Comparison of ENCODE assay signal across 21 cellular contexts in the genomic region with DNA sequence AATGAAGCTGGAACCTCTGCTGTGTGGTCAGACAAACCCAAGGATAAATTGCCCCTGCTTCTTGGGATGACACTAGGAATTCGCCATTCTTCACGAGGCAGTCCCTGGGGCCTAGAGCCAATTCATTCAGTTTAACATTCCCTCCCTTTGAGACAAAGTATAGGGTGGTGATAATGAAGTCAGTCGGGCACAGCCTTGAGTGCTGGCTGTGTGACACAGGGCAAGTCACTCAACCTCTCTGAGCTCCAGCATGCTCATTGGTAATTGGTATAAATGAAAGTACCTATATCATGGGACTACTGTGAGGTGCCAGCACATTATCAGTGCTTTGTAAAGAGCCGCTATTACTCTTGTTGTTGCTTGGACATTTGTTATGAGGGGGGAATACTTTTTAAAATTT.
A peak's percentile ranks its signal among the peaks of the same experiment; 100 is the strongest.
DNase-seq lines count a peak whose midpoint lies in the region; ATAC-seq, FAIRE-seq and TF ChIP-seq lines count a peak whose summit lies in the region.
"Had no signal": no experiment of that assay in that cellular context is flagged by ENCODE, and none has a peak within 500 bp of the region (broad histone marks: within the 10 kb centered on the region; RNA-seq: fewer than 3 reads in every experiment).

No MANE protein-coding gene starts in this region.

- no peak overlapping the region for H3K4ac ChIP-seq in H1 (replicated peaks; ENCODE audit: insufficient read length, low read depth, low read length)

- H2BK5ac ChIP-seq in H1 (ENCODE audit: low read depth, low read length): no peak overlapping the region

- H3K79me2 ChIP-seq in H1 (ENCODE audit: control insufficient read depth in 1 of 2, insufficient read depth in 2 of 2, low read length in 2 of 2): no peaks in the 10 kb centered on the region

- no peak overlapping the region for H3K4me3 Mint-ChIP-seq in naive thymus-derived CD8-positive, alpha-beta T cell
- H3K4me3 Mint-ChIP-seq: B cell; CD4-positive, alpha-beta T cell; CD8-positive, alpha-beta T cell had no signal

- POLR2A ChIA-PET in HEK293 (lab: Yijun Ruan, JAX) (no interaction called here), H1 (lab: Charles Lee; ENCODE audit: partially characterized antibody) (no interaction called here)
- POLR2A ChIA-PET in naive thymus-derived CD8-positive, alpha-beta T cell (lab: Charles Lee): no interaction called here

- H3K36me3 Mint-ChIP-seq in naive thymus-derived CD8-positive, alpha-beta T cell: no peaks in the 10 kb centered on the region
- H3K36me3 Mint-ChIP-seq: CD8-positive, alpha-beta T cell had no signal

- DNase-seq in H1 (ENCODE audit: low read depth in 1 of 2, low spot score in 2 of 2): no peak
- peak; percentile 50 for DNase-seq in esophagus muscularis mucosa (ENCODE audit: extremely low spot score)
- DNase-seq in naive thymus-derived CD8-positive, alpha-beta T cell: no peak
- DNase-seq: AML-193; Caco-2; Calu3; CD4-positive, alpha-beta T cell; CD8-positive, alpha-beta T cell; DMS79 treated with DMSO at 0.1 percent for 48 hours; GF-D8 had no signal

- H4K91ac ChIP-seq in H1 (replicated peaks; ENCODE audit: insufficient read length, low read length): no peak overlapping the region

- TF ChIP-seq EP300 in H1 (IDR thresholded peaks at IDR 0.05; ENCODE audit: borderline replicate concordance in 1 of 2, low read depth in 2 of 2, low read length in 2 of 2): no peak
- no peak for TF ChIP-seq EP300 in esophagus muscularis mucosa (IDR thresholded peaks at IDR 0.05)

- no peak overlapping the region for H3K56ac ChIP-seq in H1 (replicated peaks; ENCODE audit: insufficient read length, low read depth, low read length)

- no peak overlapping the region for H2BK15ac ChIP-seq in H1 (ENCODE audit: low read length)

- no peak overlapping the region for H2AFZ ChIP-seq in H1 (ENCODE audit: low read length)

- no peak overlapping the region for H3K27ac ChIP-seq in HEK293 (ENCODE audit: extremely low read depth, low read depth, low read length)
- no peak overlapping the region for H3K27ac ChIP-seq in H1 (ENCODE audit: low read depth, low read length)
- H3K27ac ChIP-seq in esophagus muscularis mucosa (replicated peaks in 1 of 4): no peak overlapping the region
- H3K27ac ChIP-seq: 22Rv1; BLaER1 treated with 17β-estradiol and CSF1 and Interleukin-3, amounts not matched to agents 10 nM and 100 nM; C4-2B had no signal

- no peaks in the 10 kb centered on the region for H4K20me1 ChIP-seq in H1 (replicated peaks in 1 of 2; ENCODE audit: control insufficient read depth in 1 of 2, insufficient read depth in 2 of 2, low read length in 2 of 2)
- H4K20me1 ChIP-seq: BLaER1 treated with 17β-estradiol and CSF1 and Interleukin-3, amounts not matched to agents 10 nM and 100 nM had no signal

- no peak overlapping the region for H2BK12ac ChIP-seq in H1 (ENCODE audit: low read depth, low read length)

- peaks cover 0 to 6% (median 3%) of the 10 kb centered on the region in 4 donors for H3K4me1 Mint-ChIP-seq in naive thymus-derived CD8-positive, alpha-beta T cell

- H4K8ac ChIP-seq in H1 (ENCODE audit: extremely low read depth, insufficient read depth, low read length): no peak overlapping the region

- H3K9me3 Mint-ChIP-seq in naive thymus-derived CD8-positive, alpha-beta T cell: no peaks in the 10 kb centered on the region
- H3K9me3 Mint-ChIP-seq: CD4-positive, alpha-beta T cell; CD8-positive, alpha-beta T cell had no signal

- H3K4me2 ChIP-seq in H1 (ENCODE audit: insufficient read depth in 1 of 2, low read depth in 2 of 2, low read length in 2 of 2): no peak overlapping the region
- H3K4me2 ChIP-seq: A549; BLaER1 treated with 17β-estradiol and CSF1 and Interleukin-3, amounts not matched to agents 10 nM and 100 nM had no signal

- H4K5ac ChIP-seq in H1 (ENCODE audit: insufficient read length, low read depth, low read length): no peak overlapping the region

- H2BK120ac ChIP-seq in H1 (replicated peaks; ENCODE audit: low read depth, low read length): no peak overlapping the region

- H3K23ac ChIP-seq in H1 (ENCODE audit: insufficient read length): no peak overlapping the region

- no peaks in the 10 kb centered on the region for H3K23me2 ChIP-seq in H1 (ENCODE audit: low read depth, low read length)

- no peak overlapping the region for H3K27ac Mint-ChIP-seq in naive thymus-derived CD8-positive, alpha-beta T cell
- H3K27ac Mint-ChIP-seq: B cell; CD4-positive, alpha-beta T cell; CD8-positive, alpha-beta T cell had no signal

- peaks cover 0 to 19% (median 9%) of the 10 kb centered on the region in 5 donors for H3K27me3 Mint-ChIP-seq in naive thymus-derived CD8-positive, alpha-beta T cell

- no peak overlapping the region for H3K14ac ChIP-seq in H1 (ENCODE audit: insufficient read length)

- H3K4me3 ChIP-seq in HEK293 (ENCODE audit: low read depth, low read length) (no peak overlapping the region), H1 (ENCODE audit: extremely low read depth in 1 of 4, insufficient read depth in 2 of 4, low read depth in 3 of 4, low read length in 4 of 4) (no peak overlapping the region), esophagus muscularis mucosa (no peak overlapping the region)
- H3K4me3 ChIP-seq: A549; BLaER1 treated with 17β-estradiol and CSF1 and Interleukin-3, amounts not matched to agents 10 nM and 100 nM had no signal

- no peak for TF ChIP-seq CTCF in HEK293 (tag by site-specific recombination; IDR thresholded peaks at IDR 0.05)
- TF ChIP-seq CTCF in H1 (IDR thresholded peaks at IDR 0.05; ENCODE audit: control extremely low read depth in 1 of 3, insufficient read depth in 1 of 3, low read depth in 1 of 3, low read length in 3 of 3): no peak
- TF ChIP-seq CTCF in esophagus muscularis mucosa (IDR thresholded peaks at IDR 0.05): no peak

- no peak overlapping the region for H3K9ac ChIP-seq in H1 (replicated peaks in 1 of 4; ENCODE audit: extremely low read depth in 1 of 4, low read depth in 3 of 4, low read length in 3 of 4)
- H3K9ac ChIP-seq: BLaER1 treated with 17β-estradiol and CSF1 and Interleukin-3, amounts not matched to agents 10 nM and 100 nM had no signal

- no peak for TF ChIP-seq POLR2A in H1 (IDR thresholded peaks at IDR 0.05; ENCODE audit: control extremely low read depth in 1 of 2, low read depth in 2 of 2, low read length in 2 of 2)
- TF ChIP-seq POLR2A in esophagus muscularis mucosa (IDR thresholded peaks at IDR 0.05; ENCODE audit: low read depth): no peak
- no peak for TF ChIP-seq POLR2A in GM18505 (IDR thresholded peaks at IDR 0.05; ENCODE audit: borderline replicate concordance, extremely low read depth, insufficient read depth, insufficient read length)

- CTCF ChIA-PET in HEK293 (lab: Yijun Ruan, JAX): interaction anchor here (0.5 to 11.2 kb wide), 14 partner anchors 11 to 1092 kb away, joined by 3 to 292 read pairs (median 4); no protein-coding TSS in a partner anchor
- CTCF ChIA-PET in H1 (lab: Charles Lee; ENCODE audit: partially characterized antibody): interaction anchor here (0.5 to 13.0 kb wide), 22 partner anchors 8 to 1134 kb away, joined by 3 to 202 read pairs (median 9); partner anchors contain the start of gene WLS

- H3K9me3 ChIP-seq in HEK293 (ENCODE audit: control insufficient read depth, insufficient read depth, low read depth, low read length): no peaks in the 10 kb centered on the region
- H3K9me3 ChIP-seq in H1 (ENCODE audit: insufficient read depth in 2 of 2, low read depth in 1 of 2, low read length in 1 of 2): no peaks in the 10 kb centered on the region
- no peaks in the 10 kb centered on the region for H3K9me3 ChIP-seq in esophagus muscularis mucosa
- H3K9me3 ChIP-seq: A549; BLaER1 treated with 17β-estradiol and CSF1 and Interleukin-3, amounts not matched to agents 10 nM and 100 nM; Caco-2 had no signal

- H2AK5ac ChIP-seq in H1 (ENCODE audit: low read depth, low read length): no peak overlapping the region

- H3K4me1 ChIP-seq in HEK293 (ENCODE audit: control insufficient read depth, insufficient read depth, low read length) (no peaks in the 10 kb centered on the region), H1 (replicated peaks in 1 of 4; ENCODE audit: control insufficient read depth in 3 of 4, insufficient read depth in 4 of 4, low read length in 3 of 4) (peaks cover 0 to under 1% (median 0%) of the 10 kb centered on the region in 4 experiments; a peak in 1 of 7 replicates), esophagus muscularis mucosa (peaks cover 20 to 52% (median 39%) of the 10 kb centered on the region in 4 donors)
- H3K4me1 ChIP-seq: Caco-2 had no signal

- intact Hi-C loops in esophagus muscularis mucosa (cut with DNase I): no loop called here

- no peak overlapping the region for H2BK20ac ChIP-seq in H1 (ENCODE audit: low read length)

- H3K79me1 ChIP-seq in H1 (ENCODE audit: low read depth, low read length): no peaks in the 10 kb centered on the region

- H3K27me3 ChIP-seq in H1 (replicated peaks in 1 of 4; ENCODE audit: control insufficient read depth in 3 of 4, extremely low read depth in 1 of 4, insufficient read depth in 3 of 4, low read length in 3 of 4) (no peaks in the 10 kb centered on the region), esophagus muscularis mucosa (no peaks in the 10 kb centered on the region)
- H3K27me3 ChIP-seq: BLaER1 treated with 17β-estradiol and CSF1 and Interleukin-3, amounts not matched to agents 10 nM and 100 nM had no signal

- peaks cover 0 to 8% of the 10 kb centered on the region in 2 experiments; a peak in 1 of 3 replicates for H3K36me3 ChIP-seq in HEK293 (ENCODE audit: control insufficient read depth in 2 of 2, insufficient read depth in 1 of 2, low read length in 2 of 2)
- H3K36me3 ChIP-seq in H1 (ENCODE audit: control insufficient read depth in 2 of 4, insufficient read depth in 4 of 4, low read length in 3 of 4): no peaks in the 10 kb centered on the region
- no peaks in the 10 kb centered on the region for H3K36me3 ChIP-seq in esophagus muscularis mucosa
- H3K36me3 ChIP-seq: BLaER1 treated with 17β-estradiol and CSF1 and Interleukin-3, amounts not matched to agents 10 nM and 100 nM had no signal

- no peak for ATAC-seq in GM18505 (IDR thresholded peaks at IDR 0.05; ENCODE audit: unreplicated experiment)
- ATAC-seq in naive thymus-derived CD8-positive, alpha-beta T cell: no peak
- ATAC-seq: A549; CD8-positive, alpha-beta T cell had no signal

- no peak for TF ChIP-seq RAD21 in H1 (IDR thresholded peaks at IDR 0.05 in 1 of 2, conservative IDR thresholded peaks at IDR 0.05 in 1 of 2; ENCODE audit: low read depth in 2 of 2, low read length in 2 of 2)

- WGBS in H1 (ENCODE audit: extremely low coverage in 1 of 2, insufficient coverage in 1 of 2, insufficient read length in 1 of 2, insufficient replicate concordance in 2 of 2, low coverage in 1 of 2, low lambda C conversion rate in 2 of 2, missing lambda C conversion rate in 1 of 2), 2 experiments: 95% methylated on average over 4 of the region's 4 CpGs; no CpG with 5 or more reads in 1 of the 2 experiments
- 87% methylated on average over 4 of the region's 4 CpGs for WGBS in esophagus muscularis mucosa

- FAIRE-seq in H1 (lab: Jason Lieb, UNC): no peak
- FAIRE-seq: A549, D721Med, G401.6, GM12891, GM18507 had no signal

- H3K18ac ChIP-seq in H1 (ENCODE audit: extremely low read depth, low read length): no peak overlapping the region

TF ChIP-seq in HEK293, 187 proteins besides CTCF, POLR2A, EP300 and RAD21 (continues in another document):
- TF ChIP-seq ZNF114 (tag by site-specific recombination; IDR thresholded peaks at IDR 0.05): no peak

TF ChIP-seq in H1, 55 proteins besides CTCF, POLR2A, EP300 and RAD21:
- TF ChIP-seq CREB1 (IDR thresholded peaks at IDR 0.05) (no peak), KDM1A (IDR thresholded peaks at IDR 0.05; ENCODE audit: borderline replicate concordance, low read length) (peak; percentile 55; the same call in 1 of the 2 replicates)
